ENCODE assay signal across 1 cellular context in the genomic region with DNA sequence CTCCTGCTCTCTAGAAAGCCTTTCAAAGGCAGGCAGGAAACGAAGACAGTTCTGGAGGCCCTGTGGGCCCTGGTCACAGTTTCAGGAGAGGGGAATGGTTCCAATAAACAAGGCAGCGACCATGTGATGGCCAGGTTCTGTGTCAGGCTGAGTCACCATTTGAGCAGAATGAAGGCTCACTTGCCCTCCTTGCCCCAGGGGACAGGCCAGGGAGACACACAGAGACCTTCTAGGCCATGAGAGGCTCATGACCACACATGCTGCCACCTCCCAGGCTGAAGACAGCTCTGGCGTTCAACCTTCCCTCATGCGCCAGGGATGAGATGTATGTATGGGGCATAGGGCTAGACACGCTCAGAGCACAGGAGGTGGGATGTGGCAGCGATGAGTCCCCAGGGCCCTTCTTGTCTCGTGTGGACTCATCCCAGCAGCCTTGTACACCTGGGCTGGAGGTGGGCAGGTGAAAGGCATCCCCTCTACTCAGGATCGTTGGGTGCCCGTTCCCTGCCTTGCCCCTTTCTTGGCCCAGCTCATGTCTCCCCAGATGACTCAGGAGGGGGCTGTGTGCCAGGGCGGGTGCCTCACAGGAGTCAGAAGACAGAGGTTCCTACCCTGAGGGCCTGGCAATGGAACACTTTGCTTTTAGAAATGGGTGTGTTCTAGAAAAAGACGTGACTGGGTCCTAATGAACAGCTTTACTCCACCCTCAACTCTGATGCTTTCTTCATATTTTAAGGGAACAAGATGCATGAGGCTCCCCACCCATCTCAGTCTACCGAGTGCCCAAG.
TF ChIP-seq lines count a peak whose summit lies in the region.

No MANE protein-coding gene starts in this region.

TF ChIP-seq in IMR-90, 13 proteins besides CTCF, POLR2A, EP300 and RAD21:
- TF ChIP-seq MXI1 (IDR thresholded peaks at IDR 0.05; ENCODE audit: borderline replicate concordance, low read depth, low read length) (no peak), SMC3 (IDR thresholded peaks at IDR 0.05; ENCODE audit: low read depth, low read length) (no peak), BHLHE40 (IDR thresholded peaks at IDR 0.05; ENCODE audit: low read depth, low read length) (no peak), MAZ (IDR thresholded peaks at IDR 0.05; ENCODE audit: borderline replicate concordance, low read depth, low read length) (no peak), MAFK (IDR thresholded peaks at IDR 0.05; ENCODE audit: low read depth, low read length) (no peak), CHD1 (IDR thresholded peaks at IDR 0.05; ENCODE audit: low read depth, low read length) (no peak), FOS (IDR thresholded peaks at IDR 0.05; ENCODE audit: low read depth, low read length) (no peak), RFX5 (IDR thresholded peaks at IDR 0.05; ENCODE audit: low read depth, low read length) (no peak), RCOR1 (IDR thresholded peaks at IDR 0.05; ENCODE audit: insufficient replicate concordance, low read length) (no peak)
- TF ChIP-seq, protein P1, sequence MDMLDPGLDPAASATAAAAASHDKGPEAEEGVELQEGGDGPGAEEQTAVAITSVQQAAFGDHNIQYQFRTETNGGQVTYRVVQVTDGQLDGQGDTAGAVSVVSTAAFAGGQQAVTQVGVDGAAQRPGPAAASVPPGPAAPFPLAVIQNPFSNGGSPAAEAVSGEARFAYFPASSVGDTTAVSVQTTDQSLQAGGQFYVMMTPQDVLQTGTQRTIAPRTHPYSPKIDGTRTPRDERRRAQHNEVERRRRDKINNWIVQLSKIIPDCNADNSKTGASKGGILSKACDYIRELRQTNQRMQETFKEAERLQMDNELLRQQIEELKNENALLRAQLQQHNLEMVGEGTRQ (IDR thresholded peaks at IDR 0.05; ENCODE audit: low read depth, low read length), result no peak
- TF ChIP-seq, protein P2, sequence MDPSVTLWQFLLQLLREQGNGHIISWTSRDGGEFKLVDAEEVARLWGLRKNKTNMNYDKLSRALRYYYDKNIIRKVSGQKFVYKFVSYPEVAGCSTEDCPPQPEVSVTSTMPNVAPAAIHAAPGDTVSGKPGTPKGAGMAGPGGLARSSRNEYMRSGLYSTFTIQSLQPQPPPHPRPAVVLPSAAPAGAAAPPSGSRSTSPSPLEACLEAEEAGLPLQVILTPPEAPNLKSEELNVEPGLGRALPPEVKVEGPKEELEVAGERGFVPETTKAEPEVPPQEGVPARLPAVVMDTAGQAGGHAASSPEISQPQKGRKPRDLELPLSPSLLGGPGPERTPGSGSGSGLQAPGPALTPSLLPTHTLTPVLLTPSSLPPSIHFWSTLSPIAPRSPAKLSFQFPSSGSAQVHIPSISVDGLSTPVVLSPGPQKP (IDR thresholded peaks at IDR 0.05; ENCODE audit: borderline replicate concordance, low read depth, low read length), result no peak
